8 cellular contexts compared by ENCODE assay signal in genomic region chr14:77000340-77001235, GRCh38. TPM values are rescaled to one million over a fixed set of nuclear protein-coding genes. Genes with fewer than 3 reads are reported as not detected.
DNase-seq lines count a peak whose midpoint lies in the region; ATAC-seq and TF ChIP-seq lines count a peak whose summit lies in the region.

No MANE protein-coding gene starts in this region.

- peak overlapping the region; percentile 32; the same call in 1 of the 2 replicates for H3K27ac ChIP-seq in SK-N-MC
- peak overlapping the region; percentile 78 for H3K27ac ChIP-seq in cardiac muscle cell

- TF ChIP-seq CTCF in GM12875 (IDR thresholded peaks at IDR 0.05; ENCODE audit: borderline replicate concordance, insufficient read depth, low read depth, low read length) (no peak), cardiac muscle cell (IDR thresholded peaks at IDR 0.05; ENCODE audit: low read depth, low read length) (no peak)

- H3K9me3 ChIP-seq in SK-N-MC (ENCODE audit: low read depth, low read length) (no peaks in the 10 kb centered on the region), cardiac muscle cell (ENCODE audit: low read depth) (no peaks in the 10 kb centered on the region)

- DNase-seq in HT-29 (ENCODE audit: low spot score): peak; percentile 48
- DNase-seq in SK-N-MC (ENCODE audit: low read depth, low spot score): no peak
- peak; percentile 64 to 76 for DNase-seq in cardiac muscle cell (ENCODE audit: low read depth in 1 of 2, low spot score in 1 of 2)
- peak; percentile 27 for DNase-seq in skeletal muscle cell (ENCODE audit: low read depth)
- DNase-seq in OCI-M2 (lab: John Stamatoyannopoulos, UW; ENCODE audit: unreplicated experiment): no peak
- DNase-seq in glomerular visceral epithelial cell (ENCODE audit: extremely low spot score): no peak

- H3K4me3 ChIP-seq in GM12875 (ENCODE audit: low read depth, low read length): peak overlapping the region; percentile 8
- 0 out of 2 replicates have a peak overlapping the region, but pooled peaks have one; percentile 28 for H3K4me3 ChIP-seq in SK-N-MC
- H3K4me3 ChIP-seq in cardiac muscle cell: no peak overlapping the region
- H3K4me3 ChIP-seq in skeletal muscle cell (ENCODE audit: low read depth, low read length): no peak overlapping the region

- H3K36me3 ChIP-seq in SK-N-MC (ENCODE audit: insufficient read depth, low read length) (no peaks in the 10 kb centered on the region), cardiac muscle cell (no peaks in the 10 kb centered on the region)

- peak overlapping the region; percentile 18 for H3K9ac ChIP-seq in SK-N-MC (ENCODE audit: insufficient read length)

- peaks cover 28% of the 10 kb centered on the region for H3K4me1 ChIP-seq in cardiac muscle cell (ENCODE audit: low read depth)

- no peak for ATAC-seq in HG02571 (IDR thresholded peaks at IDR 0.05; ENCODE audit: unreplicated experiment)

- H3K27me3 ChIP-seq in cardiac muscle cell: no peaks in the 10 kb centered on the region

RNA-seq across cellular contexts. Expression of gene IRF2BPL, which starts 27.9 kb away (rescaled TPM):
- total RNA-seq in HT-29 (2014; rRNA removed; shearing (Covaris generic)): 25.7 and 31.9 TPM in 2 replicates
- total RNA-seq in cardiac muscle cell: 128 and 185 TPM in 2 replicates
- 43.7 and 88.2 TPM in 2 replicates for polyA plus RNA-seq in cardiac muscle cell

Comparison
In these comparisons a context has a peak if more than half of its experiments do, and no peak if none do; other contexts are left out.
1. H3K4me3 ChIP-seq: peak in GM12875 (single experiment) and SK-N-MC (single experiment); none in cardiac muscle cell (single experiment) and skeletal muscle cell (single experiment).
2. DNase-seq: peak in HT-29 (single experiment), cardiac muscle cell (2 of 2) and skeletal muscle cell (single experiment); none in SK-N-MC (single experiment), OCI-M2 (single experiment) and glomerular visceral epithelial cell (single experiment).